ENCODE assay signal across 1 cellular context in the genomic region with DNA sequence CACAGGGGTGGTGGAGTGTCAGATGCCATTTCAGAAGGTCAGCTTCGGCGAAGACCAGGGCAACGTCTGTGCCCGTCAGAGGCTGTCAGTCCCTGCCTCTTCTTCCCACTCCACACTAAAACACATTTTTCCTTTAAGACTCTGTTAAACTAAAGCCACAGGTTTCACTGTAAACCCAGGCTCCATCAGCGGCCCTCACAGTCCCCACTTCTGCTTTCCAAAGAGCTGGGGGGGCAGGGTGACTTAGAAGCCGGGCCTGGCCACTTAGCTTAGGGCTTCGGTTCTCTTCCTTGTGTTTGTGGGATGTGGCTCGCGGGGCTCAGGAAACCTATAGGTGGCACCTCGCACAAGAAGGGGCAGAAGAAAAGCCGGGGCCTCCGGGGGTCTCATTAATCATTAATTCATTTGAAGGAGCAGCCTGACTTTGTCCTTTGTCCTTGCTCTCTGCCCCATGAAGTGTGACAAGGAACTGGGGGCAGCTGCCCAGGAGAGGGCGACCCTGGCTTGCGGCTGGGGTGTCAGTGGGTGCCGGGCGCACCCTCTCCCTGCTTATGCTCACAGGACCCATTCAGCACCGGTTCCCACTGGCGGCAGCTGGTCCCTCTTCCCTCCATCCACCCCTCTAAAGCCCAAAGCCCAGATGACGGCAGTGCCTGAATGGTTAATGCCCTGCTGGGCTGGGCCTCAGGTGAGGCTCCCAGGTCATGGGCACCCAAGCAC.
TF ChIP-seq lines count a peak whose summit lies in the region.

No MANE protein-coding gene starts in this region.

TF ChIP-seq in HCT116, 20 proteins besides CTCF, POLR2A, EP300 and RAD21 (continued from another document):
- no peak for TF ChIP-seq YY1 (IDR thresholded peaks at IDR 0.05; ENCODE audit: extremely low read depth, insufficient replicate concordance, low read depth, low read length)
- no peak for TF ChIP-seq SP1 (IDR thresholded peaks at IDR 0.05; ENCODE audit: low read depth)
- TF ChIP-seq ZFX (IDR thresholded peaks at IDR 0.05): no peak
- no peak for TF ChIP-seq CEBPB (IDR thresholded peaks at IDR 0.05; ENCODE audit: low read depth)
- no peak for TF ChIP-seq EGR1 (IDR thresholded peaks at IDR 0.05; ENCODE audit: low read depth)
- no peak for TF ChIP-seq EZH2phosphoT487 (IDR thresholded peaks at IDR 0.05; ENCODE audit: borderline replicate concordance)
- TF ChIP-seq SRF (IDR thresholded peaks at IDR 0.05; ENCODE audit: low read depth): no peak
- no peak for TF ChIP-seq FOSL1 (IDR thresholded peaks at IDR 0.05; ENCODE audit: low read depth)
- TF ChIP-seq, protein P1, sequence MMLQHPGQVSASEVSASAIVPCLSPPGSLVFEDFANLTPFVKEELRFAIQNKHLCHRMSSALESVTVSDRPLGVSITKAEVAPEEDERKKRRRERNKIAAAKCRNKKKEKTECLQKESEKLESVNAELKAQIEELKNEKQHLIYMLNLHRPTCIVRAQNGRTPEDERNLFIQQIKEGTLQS (IDR thresholded peaks at IDR 0.05): no peak
- TF ChIP-seq, protein P2, sequence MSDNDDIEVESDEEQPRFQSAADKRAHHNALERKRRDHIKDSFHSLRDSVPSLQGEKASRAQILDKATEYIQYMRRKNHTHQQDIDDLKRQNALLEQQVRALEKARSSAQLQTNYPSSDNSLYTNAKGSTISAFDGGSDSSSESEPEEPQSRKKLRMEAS (IDR thresholded peaks at IDR 0.05): no peak
